Comparison of ENCODE assay signal across 1 cellular context in genomic region chr19:12666305-12667048, GRCh38.
TF ChIP-seq lines count a peak whose summit lies in the region.

TSS of gene MAN2B1 (minus strand) at chr19:12666742. CDS start at chr19:12666701, 41 bp downstream.
A gene with protein sequence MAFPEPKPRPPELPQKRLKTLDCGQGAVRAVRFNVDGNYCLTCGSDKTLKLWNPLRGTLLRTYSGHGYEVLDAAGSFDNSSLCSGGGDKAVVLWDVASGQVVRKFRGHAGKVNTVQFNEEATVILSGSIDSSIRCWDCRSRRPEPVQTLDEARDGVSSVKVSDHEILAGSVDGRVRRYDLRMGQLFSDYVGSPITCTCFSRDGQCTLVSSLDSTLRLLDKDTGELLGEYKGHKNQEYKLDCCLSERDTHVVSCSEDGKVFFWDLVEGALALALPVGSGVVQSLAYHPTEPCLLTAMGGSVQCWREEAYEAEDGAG (plus strand): TSS chr19:12666807. CDS start chr19:12669791, 2,984 bp downstream.

TF ChIP-seq in HepG2, 621 proteins besides CTCF, POLR2A, EP300 and RAD21 (continued from another document and continues in another):
- TF ChIP-seq, protein P1, sequence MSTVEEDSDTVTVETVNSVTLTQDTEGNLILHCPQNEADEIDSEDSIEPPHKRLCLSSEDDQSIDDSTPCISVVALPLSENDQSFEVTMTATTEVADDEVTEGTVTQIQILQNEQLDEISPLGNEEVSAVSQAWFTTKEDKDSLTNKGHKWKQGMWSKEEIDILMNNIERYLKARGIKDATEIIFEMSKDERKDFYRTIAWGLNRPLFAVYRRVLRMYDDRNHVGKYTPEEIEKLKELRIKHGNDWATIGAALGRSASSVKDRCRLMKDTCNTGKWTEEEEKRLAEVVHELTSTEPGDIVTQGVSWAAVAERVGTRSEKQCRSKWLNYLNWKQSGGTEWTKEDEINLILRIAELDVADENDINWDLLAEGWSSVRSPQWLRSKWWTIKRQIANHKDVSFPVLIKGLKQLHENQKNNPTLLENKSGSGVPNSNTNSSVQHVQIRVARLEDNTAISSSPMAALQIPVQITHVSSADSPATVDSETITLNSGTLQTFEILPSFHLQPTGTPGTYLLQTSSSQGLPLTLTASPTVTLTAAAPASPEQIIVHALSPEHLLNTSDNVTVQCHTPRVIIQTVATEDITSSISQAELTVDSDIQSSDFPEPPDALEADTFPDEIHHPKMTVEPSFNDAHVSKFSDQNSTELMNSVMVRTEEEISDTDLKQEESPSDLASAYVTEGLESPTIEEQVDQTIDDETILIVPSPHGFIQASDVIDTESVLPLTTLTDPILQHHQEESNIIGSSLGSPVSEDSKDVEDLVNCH (CRISPR knock-in tag; IDR thresholded peaks at IDR 0.05) = no peak
- TF ChIP-seq ATAD3A (CRISPR knock-in tag; IDR thresholded peaks at IDR 0.05) (no peak), ZNF230 (CRISPR knock-in tag; IDR thresholded peaks at IDR 0.05) (no peak), ZNF329 (CRISPR knock-in tag; IDR thresholded peaks at IDR 0.05; ENCODE audit: low read depth) (no peak), ZNF232 (CRISPR knock-in tag; IDR thresholded peaks at IDR 0.05; ENCODE audit: borderline replicate concordance) (no peak), ZNF407 (CRISPR knock-in tag; IDR thresholded peaks at IDR 0.05; ENCODE audit: not compliant biosample characterization) (peak; percentile 25), NKX3-1 (CRISPR knock-in tag; IDR thresholded peaks at IDR 0.05) (0 out of 2 replicates have a peak, but pooled peaks have one; percentile 31), NFYC (CRISPR knock-in tag; IDR thresholded peaks at IDR 0.05) (peak; percentile 72), ZNF569 (CRISPR knock-in tag; IDR thresholded peaks at IDR 0.05; ENCODE audit: borderline replicate concordance) (no peak), ZNF207 (IDR thresholded peaks at IDR 0.05; ENCODE audit: borderline replicate concordance) (no peak), ZNF761 (CRISPR knock-in tag; conservative IDR thresholded peaks at IDR 0.05) (0 out of 2 replicates have a peak, but pooled peaks have one; percentile 29), SUZ12 (IDR thresholded peaks at IDR 0.05; ENCODE audit: low read depth, low read length) (no peak), MYPOP (CRISPR knock-in tag; IDR thresholded peaks at IDR 0.05) (no peak)
- TF ChIP-seq, protein P2, sequence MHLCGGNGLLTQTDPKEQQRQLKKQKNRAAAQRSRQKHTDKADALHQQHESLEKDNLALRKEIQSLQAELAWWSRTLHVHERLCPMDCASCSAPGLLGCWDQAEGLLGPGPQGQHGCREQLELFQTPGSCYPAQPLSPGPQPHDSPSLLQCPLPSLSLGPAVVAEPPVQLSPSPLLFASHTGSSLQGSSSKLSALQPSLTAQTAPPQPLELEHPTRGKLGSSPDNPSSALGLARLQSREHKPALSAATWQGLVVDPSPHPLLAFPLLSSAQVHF (CRISPR knock-in tag; IDR thresholded peaks at IDR 0.05) = no peak
- TF ChIP-seq, protein P3, sequence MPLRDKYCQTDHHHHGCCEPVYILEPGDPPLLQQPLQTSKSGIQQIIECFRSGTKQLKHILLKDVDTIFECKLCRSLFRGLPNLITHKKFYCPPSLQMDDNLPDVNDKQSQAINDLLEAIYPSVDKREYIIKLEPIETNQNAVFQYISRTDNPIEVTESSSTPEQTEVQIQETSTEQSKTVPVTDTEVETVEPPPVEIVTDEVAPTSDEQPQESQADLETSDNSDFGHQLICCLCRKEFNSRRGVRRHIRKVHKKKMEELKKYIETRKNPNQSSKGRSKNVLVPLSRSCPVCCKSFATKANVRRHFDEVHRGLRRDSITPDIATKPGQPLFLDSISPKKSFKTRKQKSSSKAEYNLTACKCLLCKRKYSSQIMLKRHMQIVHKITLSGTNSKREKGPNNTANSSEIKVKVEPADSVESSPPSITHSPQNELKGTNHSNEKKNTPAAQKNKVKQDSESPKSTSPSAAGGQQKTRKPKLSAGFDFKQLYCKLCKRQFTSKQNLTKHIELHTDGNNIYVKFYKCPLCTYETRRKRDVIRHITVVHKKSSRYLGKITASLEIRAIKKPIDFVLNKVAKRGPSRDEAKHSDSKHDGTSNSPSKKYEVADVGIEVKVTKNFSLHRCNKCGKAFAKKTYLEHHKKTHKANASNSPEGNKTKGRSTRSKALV (CRISPR knock-in tag; IDR thresholded peaks at IDR 0.05) = no peak
- TF ChIP-seq, protein P4, sequence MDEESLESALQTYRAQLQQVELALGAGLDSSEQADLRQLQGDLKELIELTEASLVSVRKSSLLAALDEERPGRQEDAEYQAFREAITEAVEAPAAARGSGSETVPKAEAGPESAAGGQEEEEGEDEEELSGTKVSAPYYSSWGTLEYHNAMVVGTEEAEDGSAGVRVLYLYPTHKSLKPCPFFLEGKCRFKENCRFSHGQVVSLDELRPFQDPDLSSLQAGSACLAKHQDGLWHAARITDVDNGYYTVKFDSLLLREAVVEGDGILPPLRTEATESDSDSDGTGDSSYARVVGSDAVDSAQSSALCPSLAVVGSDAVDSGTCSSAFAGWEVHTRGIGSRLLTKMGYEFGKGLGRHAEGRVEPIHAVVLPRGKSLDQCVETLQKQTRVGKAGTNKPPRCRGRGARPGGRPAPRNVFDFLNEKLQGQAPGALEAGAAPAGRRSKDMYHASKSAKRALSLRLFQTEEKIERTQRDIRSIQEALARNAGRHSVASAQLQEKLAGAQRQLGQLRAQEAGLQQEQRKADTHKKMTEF (CRISPR knock-in tag; IDR thresholded peaks at IDR 0.05) = peak; percentile 59; the same call in 1 of the 2 replicates
- TF ChIP-seq, protein P5, sequence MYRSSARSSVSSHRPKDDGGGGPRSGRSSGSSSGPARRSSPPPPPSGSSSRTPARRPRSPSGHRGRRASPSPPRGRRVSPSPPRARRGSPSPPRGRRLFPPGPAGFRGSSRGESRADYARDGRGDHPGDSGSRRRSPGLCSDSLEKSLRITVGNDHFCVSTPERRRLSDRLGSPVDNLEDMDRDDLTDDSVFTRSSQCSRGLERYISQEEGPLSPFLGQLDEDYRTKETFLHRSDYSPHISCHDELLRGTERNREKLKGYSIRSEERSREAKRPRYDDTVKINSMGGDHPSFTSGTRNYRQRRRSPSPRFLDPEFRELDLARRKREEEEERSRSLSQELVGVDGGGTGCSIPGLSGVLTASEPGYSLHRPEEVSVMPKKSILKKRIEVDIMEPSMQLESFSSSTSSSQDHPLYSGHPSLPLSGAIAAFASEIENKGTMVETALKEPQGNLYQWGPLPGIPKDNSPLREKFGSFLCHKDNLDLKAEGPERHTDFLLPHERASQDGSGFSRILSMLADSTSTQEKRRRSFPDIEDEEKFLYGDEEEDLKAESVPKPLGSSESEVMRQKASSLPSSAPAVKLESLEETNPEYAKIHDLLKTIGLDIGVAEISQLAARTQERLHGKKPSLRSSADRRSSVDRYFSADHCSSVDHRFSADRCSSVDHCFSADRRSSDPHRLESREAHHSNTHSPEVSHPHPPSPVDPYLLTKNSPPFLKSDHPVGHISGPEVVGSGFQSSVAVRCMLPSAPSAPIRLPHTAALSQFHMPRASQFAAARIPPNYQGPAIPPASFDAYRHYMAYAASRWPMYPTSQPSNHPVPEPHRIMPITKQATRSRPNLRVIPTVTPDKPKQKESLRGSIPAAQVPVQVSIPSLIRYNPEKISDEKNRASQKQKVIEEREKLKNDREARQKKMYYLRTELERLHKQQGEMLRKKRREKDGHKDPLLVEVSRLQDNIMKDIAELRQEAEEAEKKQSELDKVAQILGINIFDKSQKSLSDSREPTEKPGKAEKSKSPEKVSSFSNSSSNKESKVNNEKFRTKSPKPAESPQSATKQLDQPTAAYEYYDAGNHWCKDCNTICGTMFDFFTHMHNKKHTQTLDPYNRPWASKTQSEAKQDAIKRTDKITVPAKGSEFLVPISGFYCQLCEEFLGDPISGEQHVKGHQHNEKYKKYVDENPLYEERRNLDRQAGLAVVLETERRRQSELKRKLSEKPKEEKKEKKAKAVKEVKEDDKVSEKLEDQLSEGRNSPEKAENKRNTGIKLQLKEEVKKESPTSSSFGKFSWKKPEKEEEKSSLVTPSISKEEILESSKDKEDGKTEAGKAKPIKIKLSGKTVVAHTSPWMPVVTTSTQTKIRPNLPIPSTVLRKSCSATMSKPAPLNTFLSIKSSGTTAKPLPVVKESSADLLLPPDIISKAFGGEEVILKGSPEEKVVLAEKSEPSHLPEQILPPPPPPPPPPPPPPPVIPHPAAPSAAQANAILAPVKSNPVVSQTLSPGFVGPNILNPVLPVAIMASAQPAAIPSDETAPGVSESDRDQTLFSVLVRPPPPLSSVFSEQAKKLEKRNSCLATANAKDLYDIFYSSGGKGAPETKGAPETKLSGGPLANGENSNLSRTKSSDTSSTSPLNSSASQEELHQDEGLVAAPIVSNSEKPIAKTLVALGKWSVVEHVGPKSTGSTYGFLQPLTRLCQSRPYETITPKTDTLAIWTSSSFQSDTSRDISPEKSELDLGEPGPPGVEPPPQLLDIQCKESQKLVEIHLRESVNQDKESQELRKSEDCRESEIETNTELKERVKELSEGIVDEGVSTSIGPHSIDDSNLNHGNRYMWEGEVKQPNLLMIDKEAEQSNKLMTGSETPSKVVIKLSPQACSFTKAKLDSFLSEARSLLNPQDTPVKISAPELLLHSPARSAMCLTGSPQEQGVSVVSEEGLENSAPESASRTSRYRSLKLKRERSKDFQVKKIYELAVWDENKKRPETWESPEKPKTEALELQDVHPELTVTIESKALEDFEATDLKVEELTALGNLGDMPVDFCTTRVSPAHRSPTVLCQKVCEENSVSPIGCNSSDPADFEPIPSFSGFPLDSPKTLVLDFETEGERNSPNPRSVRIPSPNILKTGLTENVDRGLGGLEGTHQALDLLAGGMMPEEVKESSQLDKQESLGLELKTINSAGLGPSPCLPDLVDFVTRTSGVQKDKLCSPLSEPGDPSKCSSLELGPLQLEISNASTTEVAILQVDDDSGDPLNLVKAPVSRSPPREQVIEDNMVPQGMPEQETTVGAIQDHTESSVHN (CRISPR knock-in tag; IDR thresholded peaks at IDR 0.05) = no peak
